In the genomic region with DNA sequence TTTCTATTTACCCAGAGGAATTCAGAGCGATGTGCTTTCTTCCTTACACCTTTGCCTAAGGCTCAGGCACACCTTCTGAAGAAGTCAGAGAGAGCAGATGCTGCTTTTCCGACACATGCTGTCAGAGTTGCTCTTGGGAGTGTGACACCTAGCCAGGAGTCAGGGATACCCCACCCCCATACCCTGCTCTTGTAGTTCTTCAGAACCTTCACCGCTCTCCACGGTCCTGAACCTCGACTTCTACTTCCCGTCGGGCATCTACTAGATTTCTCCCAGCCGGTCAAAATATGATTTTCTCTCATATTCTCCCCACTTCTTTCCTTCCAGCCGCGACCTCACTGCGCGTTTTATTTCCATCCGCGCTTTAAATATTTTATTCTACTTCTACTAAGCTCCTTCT, we compare ENCODE assay signal across 15 cellular contexts. TPM values are rescaled to one million over a fixed set of nuclear protein-coding genes. Genes with fewer than 3 reads are reported as not detected.
DNase-seq lines count a peak whose midpoint lies in the region; ATAC-seq, FAIRE-seq and TF ChIP-seq lines count a peak whose summit lies in the region.
"Had no signal": no experiment of that assay in that cellular context is flagged by ENCODE, and none has a peak within 500 bp of the region (broad histone marks: within the 10 kb centered on the region; RNA-seq: fewer than 3 reads in every experiment).

No MANE protein-coding gene starts in this region.

- H3K79me1 ChIP-seq in H1 (ENCODE audit: low read depth, low read length) = no peaks in the 10 kb centered on the region

- no peak overlapping the region for H4K91ac ChIP-seq in H1 (replicated peaks; ENCODE audit: insufficient read length, low read length)

- H3K4me3 ChIP-seq in LNCaP clone FGC (ENCODE audit: low read depth, low read length) (peak overlapping the region; percentile 60), H1 (ENCODE audit: extremely low read depth in 1 of 4, insufficient read depth in 2 of 4, low read depth in 3 of 4, low read length in 4 of 4) (peak overlapping the region in 1 of 4 experiments; percentile 69; a peak in 1 of 8 replicates), neural cell (ENCODE audit: low read length) (peak overlapping the region; percentile 79), lower leg skin (ENCODE audit: low read depth, poor library complexity, severe bottlenecking) (no peak overlapping the region)

- H3K27ac ChIP-seq in H1 (ENCODE audit: low read depth, low read length) = no peak overlapping the region
- H3K27ac ChIP-seq in neural cell (ENCODE audit: low read length) = no peak overlapping the region
- H3K27ac ChIP-seq: WERI-Rb-1 had no signal

- ATAC-seq in HG02759 (IDR thresholded peaks at IDR 0.05; ENCODE audit: unreplicated experiment) (no peak), HG03520 (IDR thresholded peaks at IDR 0.05; ENCODE audit: unreplicated experiment) (no peak)
- ATAC-seq: naive thymus-derived CD4-positive, alpha-beta T cell had no signal

- TF ChIP-seq EP300 in H1 (IDR thresholded peaks at IDR 0.05; ENCODE audit: borderline replicate concordance in 1 of 2, low read depth in 2 of 2, low read length in 2 of 2) = no peak
- TF ChIP-seq EP300 in neural cell (conservative IDR thresholded peaks at IDR 0.05; ENCODE audit: poor library complexity, severe bottlenecking) = no peak

- no peak overlapping the region for H3K23ac ChIP-seq in H1 (ENCODE audit: insufficient read length)

- H3K4me1 ChIP-seq in H1 (replicated peaks in 1 of 4; ENCODE audit: control insufficient read depth in 3 of 4, insufficient read depth in 4 of 4, low read length in 3 of 4) = peaks cover 3 to 13% (median 8%) of the 10 kb centered on the region in 4 experiments

- no peak overlapping the region for H3K56ac ChIP-seq in H1 (replicated peaks; ENCODE audit: insufficient read length, low read depth, low read length)

- no peak for TF ChIP-seq RAD21 in H1 (IDR thresholded peaks at IDR 0.05 in 1 of 2, conservative IDR thresholded peaks at IDR 0.05 in 1 of 2; ENCODE audit: low read depth in 2 of 2, low read length in 2 of 2)
- TF ChIP-seq RAD21 in neural cell (conservative IDR thresholded peaks at IDR 0.05) = no peak

- H3K4me2 ChIP-seq in H1 (ENCODE audit: insufficient read depth in 1 of 2, low read depth in 2 of 2, low read length in 2 of 2) = peak overlapping the region; percentile 86 to 91; a peak in 2 of 4 replicates
- no peak overlapping the region for H3K4me2 ChIP-seq in neural cell (ENCODE audit: low read length)

- H3K36me3 ChIP-seq in H1 (ENCODE audit: control insufficient read depth in 2 of 4, insufficient read depth in 4 of 4, low read length in 3 of 4) (no peaks in the 10 kb centered on the region; a peak in 1 of 8 replicates), neural cell (ENCODE audit: insufficient read depth, low read length) (no peaks in the 10 kb centered on the region)
- H3K36me3 ChIP-seq: WERI-Rb-1 had no signal

- no peak overlapping the region for H3K9ac ChIP-seq in H1 (replicated peaks in 1 of 4; ENCODE audit: extremely low read depth in 1 of 4, low read depth in 3 of 4, low read length in 3 of 4)
- no peak overlapping the region for H3K9ac ChIP-seq in neural cell (ENCODE audit: low read length)

- no peak overlapping the region for H4K8ac ChIP-seq in H1 (ENCODE audit: extremely low read depth, insufficient read depth, low read length)

- CTCF ChIA-PET in H1 (lab: Charles Lee; ENCODE audit: partially characterized antibody) = no interaction called here

- H4K20me1 ChIP-seq in H1 (replicated peaks in 1 of 2; ENCODE audit: control insufficient read depth in 1 of 2, insufficient read depth in 2 of 2, low read length in 2 of 2) (peaks cover 0 to 5% of the 10 kb centered on the region in 2 experiments), neural cell (ENCODE audit: insufficient read depth) (no peaks in the 10 kb centered on the region)

- H3K9me2 ChIP-seq in neural cell (ENCODE audit: insufficient read depth, low read length) = no peaks in the 10 kb centered on the region

- POLR2A ChIA-PET in H1 (lab: Charles Lee; ENCODE audit: partially characterized antibody) = no interaction called here

- no peak overlapping the region for H3K4ac ChIP-seq in H1 (replicated peaks; ENCODE audit: insufficient read length, low read depth, low read length)

- H3K23me2 ChIP-seq in H1 (ENCODE audit: low read depth, low read length) = peaks cover 7% of the 10 kb centered on the region; the same call in 1 of the 2 replicates

- H3K27me3 ChIP-seq in H1 (replicated peaks in 1 of 4; ENCODE audit: control insufficient read depth in 3 of 4, extremely low read depth in 1 of 4, insufficient read depth in 3 of 4, low read length in 3 of 4) (peaks cover 14 to 44% (median 33%) of the 10 kb centered on the region in 4 experiments), neural cell (ENCODE audit: insufficient read depth, low read depth, low read length) (peaks cover 70% of the 10 kb centered on the region)

- FAIRE-seq in H1 (lab: Jason Lieb, UNC) = peak; percentile 77
- no peak for FAIRE-seq in RCC 7860 (lab: Jason Lieb, UNC)
- FAIRE-seq: D721Med had no signal

- no peaks in the 10 kb centered on the region for H3F3A ChIP-seq in neural cell (ENCODE audit: insufficient read depth, low read length, poor library complexity, severe bottlenecking)

- DNase-seq in EH (ENCODE audit: low read depth) (peak; percentile 11), LNCaP clone FGC (ENCODE audit: low read depth) (peak; percentile 36), H1 (ENCODE audit: low read depth in 1 of 2, low spot score in 2 of 2) (peak in 1 of 2 experiments; percentile 75), lower leg skin (ENCODE audit: low spot score in 2 of 2) (no peak), RCC 7860 (ENCODE audit: low spot score) (no peak)
- DNase-seq: activated effector memory CD4-positive, alpha-beta T cell treated with Interleukin-2 at 50 U/mL for 16 hours; naive thymus-derived CD4-positive, alpha-beta T cell; NCI-H2029 treated with DMSO at 0.1 percent for 48 hours; stimulated activated CD4-positive, alpha-beta T cell treated with anti-CD3 and anti-CD28 coated beads, Interleukin-1b, Interleukin-23, amount 100 ng/mL, for 48 hours had no signal

- no peak for TF ChIP-seq CTCF in LNCaP clone FGC (IDR thresholded peaks at IDR 0.05; ENCODE audit: control insufficient read depth, extremely low read depth, insufficient read depth)
- no peak for TF ChIP-seq CTCF in H1 (IDR thresholded peaks at IDR 0.05; ENCODE audit: control extremely low read depth in 1 of 3, insufficient read depth in 1 of 3, low read depth in 1 of 3, low read length in 3 of 3)
- TF ChIP-seq CTCF in neural cell (IDR thresholded peaks at IDR 0.05; ENCODE audit: poor library complexity, severe bottlenecking) = no peak
- TF ChIP-seq CTCF in lower leg skin (IDR thresholded peaks at IDR 0.05) = no peak

- H3K9me3 ChIP-seq in H1 (ENCODE audit: insufficient read depth in 2 of 2, low read depth in 1 of 2, low read length in 1 of 2) (no peaks in the 10 kb centered on the region), neural cell (ENCODE audit: low read length) (no peaks in the 10 kb centered on the region)

- H2AFZ ChIP-seq in H1 (ENCODE audit: low read length) = no peak overlapping the region
- H2AFZ ChIP-seq in neural cell (ENCODE audit: low read depth, low read length) = no peak overlapping the region

- no peak overlapping the region for H3K18ac ChIP-seq in H1 (ENCODE audit: extremely low read depth, low read length)

- H2AK5ac ChIP-seq in H1 (ENCODE audit: low read depth, low read length) = no peak overlapping the region

- no peak overlapping the region for H4K5ac ChIP-seq in H1 (ENCODE audit: insufficient read length, low read depth, low read length)

- H2BK5ac ChIP-seq in H1 (ENCODE audit: low read depth, low read length) = no peak overlapping the region

- H3K14ac ChIP-seq in H1 (ENCODE audit: insufficient read length) = no peak overlapping the region

- H3K79me2 ChIP-seq in H1 (ENCODE audit: control insufficient read depth in 1 of 2, insufficient read depth in 2 of 2, low read length in 2 of 2) (no peaks in the 10 kb centered on the region), neural cell (replicated peaks; ENCODE audit: insufficient read depth, low read length) (no peaks in the 10 kb centered on the region)

- intact Hi-C loops in lower leg skin (cut with DNase I; ENCODE audit: low total_unique reads) = no loop called here

- H2BK120ac ChIP-seq in H1 (replicated peaks; ENCODE audit: low read depth, low read length) = no peak overlapping the region

- no peak for TF ChIP-seq POLR2A in H1 (IDR thresholded peaks at IDR 0.05; ENCODE audit: control extremely low read depth in 1 of 2, low read depth in 2 of 2, low read length in 2 of 2)
- no peak for TF ChIP-seq POLR2A in lower leg skin (IDR thresholded peaks at IDR 0.05)

- no peak overlapping the region for H2BK12ac ChIP-seq in H1 (ENCODE audit: low read depth, low read length)

- H2BK15ac ChIP-seq in H1 (ENCODE audit: low read length) = no peak overlapping the region

- no peak overlapping the region for H2BK20ac ChIP-seq in H1 (ENCODE audit: low read length)

- 23% methylated on average over 14 of the region's 14 CpGs; no CpG with 5 or more reads in 1 of the 2 experiments for WGBS in H1 (ENCODE audit: extremely low coverage in 1 of 2, insufficient coverage in 1 of 2, insufficient read length in 1 of 2, insufficient replicate concordance in 2 of 2, low coverage in 1 of 2, low lambda C conversion rate in 2 of 2, missing lambda C conversion rate in 1 of 2), 2 experiments
- 5 to 10% methylated on average over 14 of the region's 14 CpGs for WGBS in lower leg skin, 2 donors

TF ChIP-seq in H1, 55 proteins besides CTCF, POLR2A, EP300 and RAD21 (continues in another document):
- peak; percentile 92 to 98 for TF ChIP-seq SIN3A (conservative IDR thresholded peaks at IDR 0.05 in 1 of 2, IDR thresholded peaks at IDR 0.05 in 1 of 2; ENCODE audit: low read depth in 1 of 2, low read length in 2 of 2)
- TF ChIP-seq CTBP2 (IDR thresholded peaks at IDR 0.05; ENCODE audit: borderline replicate concordance, insufficient read depth, insufficient read length, low read length) = peak; percentile 76

TF ChIP-seq in neural cell, 6 proteins besides CTCF, POLR2A, EP300 and RAD21:
- TF ChIP-seq TAF1 (IDR thresholded peaks at IDR 0.05; ENCODE audit: low read depth) = no peak
- TF ChIP-seq EZH2 (IDR thresholded peaks at IDR 0.05; ENCODE audit: borderline replicate concordance, insufficient read depth, low read length, poor library complexity, severe bottlenecking) = no peak

RNA-seq across cellular contexts. Expression of gene GRIN3A, which starts 1.7 kb away (rescaled TPM):
- total RNA-seq in H1 (2021; fragmentation: NEBNext Ultra II Directional; extraction: Animal tissue kit (Norgen Biotek cat#: 25700)) = 0.04 TPM in 1 of 2 replicates, not detected in the other
- polyA plus RNA-seq in H1 (2011; rRNA removed) (not detected in 2 replicates), neural cell (0.18 and 0.59 TPM in 2 replicates)
- not detected for polyA plus RNA-seq in H1 (2011; cell fraction: cytosol; rRNA removed)
- not detected for polyA plus RNA-seq in H1 (2011; cell fraction: nucleus; rRNA removed)
- polyA plus RNA-seq in H1 (2012, experiment 1 of 2) = 0.15 to 0.36 TPM (median 0.21 TPM) in 4 replicates
- polyA plus RNA-seq in H1 (2012, experiment 2 of 2) = 0.01 TPM
- not detected for polyA plus RNA-seq in H1 (2013, experiment 1 of 2)
- under 0.01 TPM for polyA plus RNA-seq in H1 (2013, experiment 2 of 2)
- 0.02 TPM in 1 of 2 replicates, not detected in the other for polyA minus RNA-seq in H1 (2011; rRNA and poly(A)+ RNA removed)
- polyA minus RNA-seq in H1 (2011; cell fraction: cytosol; rRNA and poly(A)+ RNA removed) = not detected
- 0.10 TPM for polyA minus RNA-seq in H1 (2011; cell fraction: nucleus; rRNA and poly(A)+ RNA removed)
- 1.9 and 2.5 TPM in 2 replicates for polyA minus RNA-seq in neural cell
- total RNA-seq in lower leg skin = not detected
- total RNA-seq: HT-29 had no signal

Comparison
In these comparisons a context has a peak if more than half of its experiments do, and no peak if none do; other contexts are left out.
1. DNase-seq: peak in EH (single experiment) and LNCaP clone FGC (single experiment); none in lower leg skin (0 of 2) and RCC 7860 (single experiment).